ENCODE assay signal across 25 cellular contexts in genomic region chr22:41923595-41924276, GRCh38. TPM values are rescaled to one million over a fixed set of nuclear protein-coding genes. Genes with fewer than 3 reads are reported as not detected.
A peak's percentile ranks its signal among the peaks of the same experiment; 100 is the strongest.
DNase-seq lines count a peak whose midpoint lies in the region; ATAC-seq and TF ChIP-seq lines count a peak whose summit lies in the region.
"Had no signal": no experiment of that assay in that cellular context is flagged by ENCODE, and none has a peak within 500 bp of the region (broad histone marks: within the 10 kb centered on the region; RNA-seq: fewer than 3 reads in every experiment).

No MANE protein-coding gene starts in this region.

- TF ChIP-seq CTCF in GM12865 (IDR thresholded peaks at IDR 0.05; ENCODE audit: insufficient read depth, low read depth, low read length, missing control alignments) (no peak), neural crest cell (conservative IDR thresholded peaks at IDR 0.05) (no peak)

- H2AFZ ChIP-seq in Karpas-422 (ENCODE audit: low read length), result no peak overlapping the region
- H2AFZ ChIP-seq: GM23248 had no signal

- DNase-seq in GM12865 (ENCODE audit: low read depth) (no peak), Karpas-422 (peak; percentile 65), neural crest cell (ENCODE audit: low read depth, low spot score) (no peak), midbrain (lab: John Stamatoyannopoulos, UW) (no peak), NCI-H446 treated with DMSO at 0.1 percent for 48 hours (lab: John Stamatoyannopoulos, UW) (no peak)
- no peak for DNase-seq in activated effector memory CD4-positive, alpha-beta T cell treated with Interleukin-2 at 50 U/mL for 16 hours
- DNase-seq: ACHN; CD4-positive, CD25-positive, alpha-beta regulatory T cell; COR-L47; GDM1; GM23248; HCEC 1CT; NCI-H1105 treated with DMSO at 0.1 percent for 48 hours; NCI-H1694; NCI-H2081 treated with DMSO at 0.1 percent for 48 hours; NCI-H510A; NCI-H82; PC-3; RPMI8226; SHP77 treated with DMSO at 0.1 percent for 48 hours; T-helper 1 cell had no signal

- no peaks in the 10 kb centered on the region for H3K9me3 Mint-ChIP-seq in neural crest cell
- H3K9me3 Mint-ChIP-seq: CD4-positive, CD25-positive, alpha-beta regulatory T cell had no signal

- peak overlapping the region; percentile 73 for H3K4me2 ChIP-seq in Karpas-422 (ENCODE audit: low read depth, low read length, poor library complexity, severe bottlenecking)

- H3K27ac Mint-ChIP-seq in neural crest cell (ENCODE audit: unreplicated experiment), result no peak overlapping the region

- peaks cover 20% of the 10 kb centered on the region; the same call in 1 of the 2 replicates for H3K36me3 ChIP-seq in Karpas-422 (ENCODE audit: insufficient read depth, low read length)

- H3K9me3 ChIP-seq in Karpas-422 (ENCODE audit: low read length), result no peaks in the 10 kb centered on the region

- peak overlapping the region; percentile 59 for H3K4me3 Mint-ChIP-seq in neural crest cell

- no peaks in the 10 kb centered on the region for H3K27me3 ChIP-seq in Karpas-422 (ENCODE audit: low read length)

- no peaks in the 10 kb centered on the region for H3K9me2 ChIP-seq in Karpas-422 (replicated peaks; ENCODE audit: insufficient read depth, low read length)

- H3K4me3 ChIP-seq in GM12865 (ENCODE audit: low read depth, low read length), result peak overlapping the region; percentile 53
- H3K4me3 ChIP-seq in Karpas-422 (ENCODE audit: low read length), result peak overlapping the region; percentile 39
- H3K4me3 ChIP-seq: GM23248, K562 had no signal

- H3K36me3 Mint-ChIP-seq in neural crest cell (ENCODE audit: low read depth), result no peaks in the 10 kb centered on the region
- H3K36me3 Mint-ChIP-seq: CD4-positive, CD25-positive, alpha-beta regulatory T cell had no signal

- peaks cover 12% of the 10 kb centered on the region; the same call in 1 of the 2 replicates for H4K20me1 ChIP-seq in Karpas-422 (ENCODE audit: insufficient read depth, low read depth, low read length)

- H3K9ac ChIP-seq in Karpas-422 (ENCODE audit: low read length), result peak overlapping the region; percentile 64
- H3K9ac ChIP-seq: GM23248 had no signal

- peaks cover 91% of the 10 kb centered on the region for H3K4me1 ChIP-seq in Karpas-422 (ENCODE audit: low read length)

- peaks cover 16% of the 10 kb centered on the region for H3K79me2 ChIP-seq in Karpas-422 (ENCODE audit: low read length)

- H3K4me1 Mint-ChIP-seq in neural crest cell, result peaks cover 14% of the 10 kb centered on the region

- H3K27me3 Mint-ChIP-seq in neural crest cell (ENCODE audit: low read depth), result peaks cover 74% of the 10 kb centered on the region

- peak overlapping the region; percentile 100 for H3K27ac ChIP-seq in Karpas-422 (ENCODE audit: low read length)
- H3K27ac ChIP-seq: GM23248 had no signal

- no peak for ATAC-seq in HG02981 (IDR thresholded peaks at IDR 0.05; ENCODE audit: unreplicated experiment)
- ATAC-seq: K562, PC-3, SK-N-SH treated with all-trans-retinoic acid at 6 μM for 48 hours had no signal

RNA-seq across cellular contexts. Expression of gene TNFRSF13C, which starts 2.9 kb away (rescaled TPM):
- total RNA-seq in Karpas-422 (2014; rRNA removed; shearing (Covaris generic); ENCODE audit: low replicate concordance), result 130 and 141 TPM in 2 replicates
- 4.0 and 4.4 TPM in 2 replicates for total RNA-seq in neural crest cell

RNA-seq across cellular contexts. Expression of gene SHISA8, which starts 8.9 kb away (rescaled TPM):
- 3.2 and 6.5 TPM in 2 replicates for total RNA-seq in Karpas-422 (2014; rRNA removed; shearing (Covaris generic); ENCODE audit: low replicate concordance)
- total RNA-seq in neural crest cell, result 0.19 TPM in 1 of 2 replicates, not detected in the other
- total RNA-seq: Daoy, GM23248, PC-3 had no signal

RNA-seq across cellular contexts. Expression of gene CENPM, which starts 23.2 kb away (rescaled TPM):
- total RNA-seq in Karpas-422 (2014; rRNA removed; shearing (Covaris generic); ENCODE audit: low replicate concordance), result 83.8 and 108 TPM in 2 replicates
- total RNA-seq in neural crest cell, result 47.3 and 48.9 TPM in 2 replicates

RNA-seq across cellular contexts. Expression of gene SEPTIN3, which starts 45.5 kb away (rescaled TPM):
- total RNA-seq in Karpas-422 (2014; rRNA removed; shearing (Covaris generic); ENCODE audit: low replicate concordance), result not detected in 2 replicates
- 71.5 and 75.0 TPM in 2 replicates for total RNA-seq in neural crest cell
- total RNA-seq: GM23248, K562 had no signal

Comparison
In these comparisons a context has a peak if more than half of its experiments do, and no peak if none do; other contexts are left out.
1. RNA of gene TNFRSF13C, which starts 2.9 kb away (total RNA-seq): 130 to 141 TPM in Karpas-422; 4.0 to 4.4 TPM in neural crest cell; every median in the first group is over 10 times any median in the second.